7 cellular contexts compared by ENCODE assay signal in genomic region chr14:90827919-90828610, GRCh38. TPM values are rescaled to one million over a fixed set of nuclear protein-coding genes. Genes with fewer than 3 reads are reported as not detected.
DNase-seq lines count a peak whose midpoint lies in the region; ATAC-seq and TF ChIP-seq lines count a peak whose summit lies in the region.

No MANE protein-coding gene starts in this region.

- H3K27ac ChIP-seq in WERI-Rb-1: no peak overlapping the region
- peak overlapping the region; percentile 57 to 65 for H3K27ac ChIP-seq in breast epithelium
- no peak overlapping the region for H3K27ac ChIP-seq in iPS-20b (ENCODE audit: low read length)

- H3K4me3 ChIP-seq in WERI-Rb-1 (ENCODE audit: low read depth, low read length) (peak overlapping the region; percentile 15), breast epithelium (peak overlapping the region; percentile 23 to 61 (median 48)), iPS-20b (ENCODE audit: low read length) (peak overlapping the region; percentile 55), skeletal muscle satellite cell (ENCODE audit: low read length) (peak overlapping the region; percentile 72)

- DNase-seq in NCI-H2081 treated with DMSO at 0.1 percent for 48 hours (lab: John Stamatoyannopoulos, UW) (peak; percentile 84), WERI-Rb-1 (peak; percentile 75), breast epithelium (ENCODE audit: low spot score in 2 of 2) (peak; percentile 91 to 93)

- no peak for TF ChIP-seq CTCF in WERI-Rb-1 (IDR thresholded peaks at IDR 0.05; ENCODE audit: low read depth, low read length)
- TF ChIP-seq CTCF in breast epithelium (IDR thresholded peaks at IDR 0.05): no peak

- H3K9ac ChIP-seq in iPS-20b (ENCODE audit: low read depth, low read length) (peak overlapping the region; percentile 70; the same call in 1 of the 2 replicates), skeletal muscle satellite cell (ENCODE audit: low read depth, low read length) (peak overlapping the region; percentile 77)

- ATAC-seq in GM18520 (IDR thresholded peaks at IDR 0.05; ENCODE audit: unreplicated experiment) (peak; percentile 96), HG03060 (IDR thresholded peaks at IDR 0.05; ENCODE audit: low read depth, unreplicated experiment) (peak; percentile 92)

- peaks cover 9% of the 10 kb centered on the region for H3K9me3 ChIP-seq in WERI-Rb-1 (ENCODE audit: severe bottlenecking)
- H3K9me3 ChIP-seq in breast epithelium: peaks cover 12% of the 10 kb centered on the region in 2 donors
- peaks cover 4% of the 10 kb centered on the region; the same call in 1 of the 2 replicates for H3K9me3 ChIP-seq in iPS-20b (ENCODE audit: insufficient read depth, low read depth, low read length)
- H3K9me3 ChIP-seq in skeletal muscle satellite cell (replicated peaks; ENCODE audit: low read length): no peaks in the 10 kb centered on the region

- H3K27me3 ChIP-seq in WERI-Rb-1 (ENCODE audit: insufficient read depth, low read depth, severe bottlenecking) (no peaks in the 10 kb centered on the region), breast epithelium (no peaks in the 10 kb centered on the region), iPS-20b (ENCODE audit: insufficient read depth, low read length) (peaks cover 47% of the 10 kb centered on the region), skeletal muscle satellite cell (ENCODE audit: control insufficient read depth, insufficient read depth, low read length) (no peaks in the 10 kb centered on the region)

- H3K36me3 ChIP-seq in WERI-Rb-1 (no peaks in the 10 kb centered on the region), breast epithelium (no peaks in the 10 kb centered on the region), iPS-20b (ENCODE audit: insufficient read depth, low read depth, low read length) (no peaks in the 10 kb centered on the region), skeletal muscle satellite cell (ENCODE audit: insufficient read depth, low read length) (no peaks in the 10 kb centered on the region)

- intact Hi-C loops in breast epithelium (cut with DNase I; ENCODE audit: low total_unique reads): no loop called here

- no peak for TF ChIP-seq POLR2A in breast epithelium (IDR thresholded peaks at IDR 0.05)

- H3K4me2 ChIP-seq in skeletal muscle satellite cell (ENCODE audit: low read length): peak overlapping the region; percentile 96

- H3K4me1 ChIP-seq in breast epithelium (no peaks in the 10 kb centered on the region), iPS-20b (ENCODE audit: insufficient read depth, low read length) (peaks cover 5% of the 10 kb centered on the region; the same call in 1 of the 2 replicates), skeletal muscle satellite cell (ENCODE audit: control insufficient read depth, insufficient read depth, low read length) (peaks cover 11% of the 10 kb centered on the region)

RNA-seq across cellular contexts. Expression of gene TTC7B, which starts 11.8 kb away (rescaled TPM):
- total RNA-seq in breast epithelium: 10 to 100 TPM; 14.0 to 29.1 (median 22.0) TPM
- total RNA-seq in skeletal muscle satellite cell (2012; rRNA removed): 9.4 and 16.5 TPM in 2 replicates

Comparison
In these comparisons a context has a peak if more than half of its experiments do, and no peak if none do; other contexts are left out.
1. H3K27ac ChIP-seq: peak in breast epithelium (2 of 2); none in WERI-Rb-1 (single experiment) and iPS-20b (single experiment).
2. H3K4me3 ChIP-seq: peak in every context shown above with its lines; median percentile 72 in skeletal muscle satellite cell; 55 in iPS-20b; 48 in breast epithelium; 15 in WERI-Rb-1.
3. Peak in every context shown above with its lines, with median percentiles within 50 percentile points of each other: DNase-seq.